Comparison of ENCODE assay signal across 9 cellular contexts in genomic region chr11:75703709-75704237, GRCh38. TPM values are rescaled to one million over a fixed set of nuclear protein-coding genes. Genes with fewer than 3 reads are reported as not detected.
"Had no signal": no experiment of that assay in that cellular context is flagged by ENCODE, and none has a peak within 500 bp of the region (broad histone marks: within the 10 kb centered on the region; RNA-seq: fewer than 3 reads in every experiment).

No MANE protein-coding gene starts in this region.

- H3K4me3 ChIP-seq: GM12878 had no signal

- ATAC-seq: GM12878 had no signal

- DNase-seq: GDM1, GF-D8 had no signal

- FAIRE-seq: G401.6, GM12878, GM12891, GM12892, GM18507, GM19239 had no signal

RNA-seq across cellular contexts. Expression of gene MOGAT2, which starts 13.9 kb away (rescaled TPM):
- total RNA-seq: G401 had no signal
